In genomic region chr5:149168276-149168675, GRCh38 we compare ENCODE assay signal across 18 cellular contexts. TPM values are rescaled to one million over a fixed set of nuclear protein-coding genes. Genes with fewer than 3 reads are reported as not detected.
DNase-seq lines count a peak whose midpoint lies in the region; ATAC-seq and TF ChIP-seq lines count a peak whose summit lies in the region.
"Had no signal": no experiment of that assay in that cellular context is flagged by ENCODE, and none has a peak within 500 bp of the region (broad histone marks: within the 10 kb centered on the region; RNA-seq: fewer than 3 reads in every experiment).

No MANE protein-coding gene starts in this region.

- 82% methylated on average over 3 of the region's 3 CpGs for WGBS in right cardiac atrium
- WGBS in IMR-90 (ENCODE audit: extremely low coverage in 2 of 2, insufficient read length in 1 of 2), 2 experiments, result no CpG with 5 or more reads among the region's 3 CpGs
- WGBS in tibial nerve, 2 donors, result 92% methylated on average over 3 of the region's 3 CpGs

- no peak overlapping the region for H3K4me2 ChIP-seq in IMR-90 (ENCODE audit: low read depth, low read length)
- H3K4me2 ChIP-seq: A549 had no signal

- POLR2A ChIA-PET in IMR-90 (lab: Charles Lee; ENCODE audit: unreplicated experiment), result no interaction called here

- H3K9ac ChIP-seq in IMR-90 (ENCODE audit: low read depth, low read length) (no peak overlapping the region), subcutaneous abdominal adipose tissue (ENCODE audit: low read length in 5 of 5) (no peak overlapping the region)

- H2BK15ac ChIP-seq in IMR-90 (ENCODE audit: low read depth, low read length), result peak overlapping the region; percentile 85; the same call in 2 of the 3 replicates

- no peaks in the 10 kb centered on the region for H4K20me1 ChIP-seq in IMR-90 (ENCODE audit: insufficient read depth, low read length)

- no peak overlapping the region for H3K23ac ChIP-seq in IMR-90 (ENCODE audit: low read depth, low read length)

- BruUV-seq in IMR-90 (replicated peaks; lab: Mats Ljungman, UMichigan), result no TSS peak

- intact Hi-C loops in right cardiac atrium (cut with DNase I) (loop anchor here in 1 of 4 donors (10.0 kb wide), 1 partner anchor 47 kb away; no protein-coding TSS in a partner anchor), IMR-90 (cut with micrococcal nuclease) (loop anchor here (2.0 kb wide), 1 partner anchor 13 kb away; no protein-coding TSS in a partner anchor)

- H3K9me1 ChIP-seq in IMR-90 (ENCODE audit: insufficient read depth, low read length), result peaks cover 34% of the 10 kb centered on the region

- H3K27ac ChIP-seq in right cardiac atrium (ENCODE audit: low read length), result peak overlapping the region; percentile 21
- H3K27ac ChIP-seq in right atrium auricular region, result peak overlapping the region in 1 of 2 donors; percentile 6
- no peak overlapping the region for H3K27ac ChIP-seq in IMR-90 (ENCODE audit: insufficient read depth, low read length)
- H3K27ac ChIP-seq in subcutaneous abdominal adipose tissue (ENCODE audit: low read depth, low read length), result peak overlapping the region; percentile 1
- H3K27ac ChIP-seq in tibial nerve, result no peak overlapping the region
- H3K27ac ChIP-seq: A549 had no signal

- H4K8ac ChIP-seq in IMR-90 (ENCODE audit: low read depth in 2 of 2, low read length in 2 of 2), result no peak overlapping the region

- peak overlapping the region; percentile 15; the same call in 1 of the 2 replicates for H4K91ac ChIP-seq in IMR-90 (ENCODE audit: insufficient read depth, low read depth, low read length)

- dilution Hi-C loops in IMR-90 (cut with HindIII; ENCODE audit: low sequenced_read_pairs, unreplicated experiment), result no loop called here

- no peak overlapping the region for H2BK5ac ChIP-seq in IMR-90 (ENCODE audit: low read depth, low read length, poor library complexity, severe bottlenecking)

- peak overlapping the region; percentile 22; the same call in 1 of the 2 replicates for H2BK20ac ChIP-seq in IMR-90 (ENCODE audit: low read depth, low read length)

- TF ChIP-seq RAD21 in IMR-90 (IDR thresholded peaks at IDR 0.05; ENCODE audit: low read length), result no peak

- TF ChIP-seq CTCF in right atrium auricular region (IDR thresholded peaks at IDR 0.05), result no peak
- TF ChIP-seq CTCF in IMR-90 (conservative IDR thresholded peaks at IDR 0.05; ENCODE audit: low read depth, low read length), result no peak
- TF ChIP-seq CTCF in tibial nerve (IDR thresholded peaks at IDR 0.05), result no peak
- TF ChIP-seq CTCF in GM20000 (IDR thresholded peaks at IDR 0.05; ENCODE audit: extremely low read depth, missing control alignments), result no peak

- no peak for TF ChIP-seq POLR2A in IMR-90 (IDR thresholded peaks at IDR 0.05; ENCODE audit: low read depth, low read length)
- TF ChIP-seq POLR2A in tibial nerve (IDR thresholded peaks at IDR 0.05), result no peak

- peak overlapping the region; percentile 62; the same call in 1 of the 2 replicates for H3K18ac ChIP-seq in IMR-90 (ENCODE audit: low read depth, low read length)

- 0 out of 2 replicates have a peak overlapping the region, but pooled peaks have one; percentile 8 for H3K4ac ChIP-seq in IMR-90 (ENCODE audit: low read depth, low read length)

- no peak for DNase-seq in right cardiac atrium
- no peak for DNase-seq in right atrium auricular region (ENCODE audit: low spot score)
- DNase-seq in IMR-90, result no peak
- DNase-seq in cerebellum (ENCODE audit: low spot score), result peak; percentile 50
- no peak for DNase-seq in tibial nerve (ENCODE audit: low spot score in 2 of 2)
- no peak for DNase-seq in activated effector memory CD4-positive, alpha-beta T cell treated with Interleukin-2 at 50 U/mL for 16 hours
- DNase-seq in GM20000 (ENCODE audit: low spot score), result no peak
- DNase-seq: 8988T; CD4-positive, alpha-beta memory T cell; COR-L47; DMS153; DND-41; GDM1; GOT3; HCEC 1CT had no signal

- no peak overlapping the region for H2AFZ ChIP-seq in IMR-90 (replicated peaks; ENCODE audit: low read length, poor library complexity)

- H3K27me3 ChIP-seq in right cardiac atrium (ENCODE audit: control insufficient read depth, insufficient read depth), result no peaks in the 10 kb centered on the region
- no peaks in the 10 kb centered on the region for H3K27me3 ChIP-seq in right atrium auricular region
- no peaks in the 10 kb centered on the region for H3K27me3 ChIP-seq in IMR-90 (ENCODE audit: control insufficient read depth, insufficient read depth, low read length)
- no peaks in the 10 kb centered on the region for H3K27me3 ChIP-seq in subcutaneous abdominal adipose tissue (ENCODE audit: control insufficient read depth in 5 of 5, insufficient read depth in 4 of 5, low read length in 5 of 5)
- no peaks in the 10 kb centered on the region for H3K27me3 ChIP-seq in tibial nerve

- peak overlapping the region; percentile 28; the same call in 1 of the 2 replicates for H2AK5ac ChIP-seq in IMR-90 (ENCODE audit: low read depth, low read length)

- peaks cover 38 to 82% of the 10 kb centered on the region in 2 experiments for H3K79me1 ChIP-seq in IMR-90 (ENCODE audit: low read depth in 1 of 2, low read length in 2 of 2)

- CTCF ChIA-PET in IMR-90 (lab: Yijun Ruan, JAX), result no interaction called here

- H2AK9ac ChIP-seq in IMR-90 (replicated peaks; ENCODE audit: low read depth, low read length, poor library complexity), result no peak overlapping the region

- no peak overlapping the region; the same call in 1 of the 2 replicates for H2BK120ac ChIP-seq in IMR-90 (ENCODE audit: low read depth, low read length)

- H4K5ac ChIP-seq in IMR-90 (ENCODE audit: low read depth, low read length), result no peak overlapping the region; the same call in 1 of the 2 replicates

- H3K14ac ChIP-seq in IMR-90 (replicated peaks; ENCODE audit: low read depth, low read length), result peak overlapping the region; percentile 19; the same call in 1 of the 2 replicates

- no peak for TF ChIP-seq EP300 in tibial nerve (IDR thresholded peaks at IDR 0.05)

- ATAC-seq in right cardiac atrium (no peak), IMR-90 (ENCODE audit: low read depth) (no peak)
- ATAC-seq: A549, GM12878 had no signal

- peaks cover 22% of the 10 kb centered on the region for H3K4me1 ChIP-seq in right cardiac atrium (ENCODE audit: control insufficient read depth, insufficient read depth, low read length)
- H3K4me1 ChIP-seq in right atrium auricular region, result peaks cover 0 to 55% of the 10 kb centered on the region in 2 donors
- H3K4me1 ChIP-seq in IMR-90 (ENCODE audit: control insufficient read depth, insufficient read depth, low read length), result peaks cover 25% of the 10 kb centered on the region
- H3K4me1 ChIP-seq in subcutaneous abdominal adipose tissue (ENCODE audit: control insufficient read depth in 5 of 5, insufficient read depth in 5 of 5, low read length in 5 of 5), result peaks cover 5 to 54% (median 16%) of the 10 kb centered on the region in 5 donors
- peaks cover 0 to 32% (median 7%) of the 10 kb centered on the region in 4 donors for H3K4me1 ChIP-seq in tibial nerve

- no peak overlapping the region for H3K56ac ChIP-seq in IMR-90 (ENCODE audit: extremely low read depth, insufficient read depth, low read length)

- in situ Hi-C loops in IMR-90 (cut with MboI; ENCODE audit: low sequenced_read_pairs), result loop anchor here (25.0 kb wide), 1 partner anchor 394 kb away; the partner anchor contains the start of gene CSNK1A1

- H3K36me3 ChIP-seq in right atrium auricular region (no peaks in the 10 kb centered on the region), IMR-90 (ENCODE audit: control insufficient read depth, insufficient read depth, low read length) (0 out of 2 replicates have a peak, but pooled peaks cover 1% of the 10 kb centered on the region), subcutaneous abdominal adipose tissue (ENCODE audit: control insufficient read depth in 5 of 5, insufficient read depth in 5 of 5, low read length in 5 of 5) (no peaks in the 10 kb centered on the region), tibial nerve (no peaks in the 10 kb centered on the region)

- H3K9me3 ChIP-seq in right cardiac atrium (ENCODE audit: control insufficient read depth, low read length), result no peaks in the 10 kb centered on the region
- no peaks in the 10 kb centered on the region for H3K9me3 ChIP-seq in right atrium auricular region
- no peaks in the 10 kb centered on the region for H3K9me3 ChIP-seq in IMR-90 (ENCODE audit: control insufficient read depth, insufficient read depth, low read length)
- no peaks in the 10 kb centered on the region for H3K9me3 ChIP-seq in subcutaneous abdominal adipose tissue (ENCODE audit: control insufficient read depth in 5 of 5, low read length in 5 of 5)
- no peaks in the 10 kb centered on the region for H3K9me3 ChIP-seq in tibial nerve
- H3K9me3 ChIP-seq: A549 had no signal

- H3K4me3 ChIP-seq in right cardiac atrium (ENCODE audit: low read length) (no peak overlapping the region), right atrium auricular region (no peak overlapping the region), IMR-90 (ENCODE audit: insufficient read depth, low read depth, low read length) (no peak overlapping the region), subcutaneous abdominal adipose tissue (ENCODE audit: low read depth in 1 of 5, low read length in 5 of 5) (no peak overlapping the region), tibial nerve (no peak overlapping the region)
- H3K4me3 ChIP-seq: A549, GM12878 had no signal

TF ChIP-seq in IMR-90, 13 proteins besides CTCF, POLR2A, EP300 and RAD21 (continues in another document):
- TF ChIP-seq MXI1 (IDR thresholded peaks at IDR 0.05; ENCODE audit: borderline replicate concordance, low read depth, low read length) (no peak), MAFK (IDR thresholded peaks at IDR 0.05; ENCODE audit: low read depth, low read length) (no peak), CEBPB (IDR thresholded peaks at IDR 0.05; ENCODE audit: low read depth, low read length) (no peak), MAZ (IDR thresholded peaks at IDR 0.05; ENCODE audit: borderline replicate concordance, low read depth, low read length) (no peak), FOS (IDR thresholded peaks at IDR 0.05; ENCODE audit: low read depth, low read length) (no peak), BHLHE40 (IDR thresholded peaks at IDR 0.05; ENCODE audit: low read depth, low read length) (no peak)

RNA-seq across cellular contexts. Expression of gene ABLIM3, which starts 27.0 kb away (rescaled TPM):
- total RNA-seq in right cardiac atrium (100 to 1,000 TPM; 140 to 185 (median 161) TPM), right atrium auricular region (100 to 1,000 TPM; 109 to 145 TPM), IMR-90 (2012; rRNA removed) (33.3 and 34.2 TPM in 2 replicates), cerebellum (43.3 TPM), tibial nerve (10 to 100 TPM; 50.3 to 75.3 (median 52.3) TPM)
- polyA plus RNA-seq in right cardiac atrium (81.3 TPM), IMR-90 (2012; rRNA removed) (69.9 and 71.1 TPM in 2 replicates)
- 33.1 and 46.6 TPM in 2 replicates for polyA plus RNA-seq in IMR-90 (2012; cell fraction: cytosol; rRNA removed)
- polyA plus RNA-seq in IMR-90 (2012; cell fraction: nucleus; rRNA removed; ENCODE audit: low replicate concordance), result 125 and 174 TPM in 2 replicates
- total RNA-seq: CD4-positive, alpha-beta memory T cell; GM12878 had no signal
- polyA plus RNA-seq: CD4-positive, alpha-beta memory T cell had no signal

Comparison
In these comparisons a context has a peak if more than half of its experiments do, and no peak if none do; other contexts are left out.
1. H3K27ac ChIP-seq: peak in right cardiac atrium (single experiment) and subcutaneous abdominal adipose tissue (single experiment); none in IMR-90 (single experiment) and tibial nerve (0 of 4).